Comparison of ENCODE assay signal across 8 cellular contexts in genomic region chr17:58352018-58352842, GRCh38. TPM values are rescaled to one million over a fixed set of nuclear protein-coding genes. Genes with fewer than 3 reads are reported as not detected.
DNase-seq lines count a peak whose midpoint lies in the region; ATAC-seq, FAIRE-seq and TF ChIP-seq lines count a peak whose summit lies in the region.

Gene SUPT4H1, minus strand, starts transcription at chr17:58352201. Its CDS starts 66 bp downstream, at chr17:58352135.

- H4K20me1 ChIP-seq in SU-DHL-6 (ENCODE audit: low read depth, low read length): no peaks in the 10 kb centered on the region

- H3K27ac Mint-ChIP-seq in activated naive CD8-positive, alpha-beta T cell treated with anti-CD3 and anti-CD28 coated beads, Interleukin-2, amount 50 U/mL, for 24 hours: peak within 1 kb of the TSS; percentile 97

- H3K4me3 Mint-ChIP-seq in activated naive CD8-positive, alpha-beta T cell treated with anti-CD3 and anti-CD28 coated beads, Interleukin-2, amount 50 U/mL, for 24 hours: peak within 1 kb of the TSS; percentile 98

- no peaks in the 10 kb centered on the region for H3K27me3 ChIP-seq in SU-DHL-6 (ENCODE audit: low read length)
- H3K27me3 ChIP-seq in pancreas: no peaks in the 10 kb centered on the region
- no peaks in the 10 kb centered on the region for H3K27me3 ChIP-seq in tibial artery

- H3K4me1 Mint-ChIP-seq in activated naive CD8-positive, alpha-beta T cell treated with anti-CD3 and anti-CD28 coated beads, Interleukin-2, amount 50 U/mL, for 24 hours: peaks cover 54% of the 10 kb centered on the region

- H3K9me3 ChIP-seq in SU-DHL-6 (ENCODE audit: insufficient read depth, low read length): no peaks in the 10 kb centered on the region
- no peaks in the 10 kb centered on the region for H3K9me3 ChIP-seq in pancreas
- no peaks in the 10 kb centered on the region for H3K9me3 ChIP-seq in tibial artery

- peak within 1 kb of the TSS; percentile 94 for H3K4me3 ChIP-seq in SU-DHL-6 (ENCODE audit: insufficient read depth, low read length, poor library complexity, severe bottlenecking)
- H3K4me3 ChIP-seq in pancreas: peak within 1 kb of the TSS; percentile 45 to 96 (median 74)
- H3K4me3 ChIP-seq in tibial artery: peak within 1 kb of the TSS; percentile 77 to 84

- FAIRE-seq in GM12891 (lab: Jason Lieb, UNC) (peak; percentile 92), pancreas (lab: Jason Lieb, UNC) (no peak)

- DNase-seq in GM12891 (ENCODE audit: insufficient read length, low spot score) (peak; percentile 88), NCI-H1105 treated with DMSO at 0.1 percent for 48 hours (lab: John Stamatoyannopoulos, UW) (peak; percentile 88), Right ventricle myocardium inferior (ENCODE audit: missing footprints) (peak; percentile 90), pancreas (peak; percentile 89 to 97 (median 95)), tibial artery (peak; percentile 79 to 93)
- DNase-seq in activated naive CD8-positive, alpha-beta T cell treated with anti-CD3 and anti-CD28 coated beads, Interleukin-2, amount 50 U/mL, for 24 hours: peak; percentile 92

- peaks cover 11% of the 10 kb centered on the region for H3F3A ChIP-seq in SU-DHL-6 (ENCODE audit: insufficient read depth)

- H3K4me2 ChIP-seq in SU-DHL-6 (ENCODE audit: low read depth, low read length, poor library complexity, severe bottlenecking): peak within 1 kb of the TSS; percentile 98

- H2AFZ ChIP-seq in SU-DHL-6 (ENCODE audit: low read depth, low read length, severe bottlenecking): peak within 1 kb of the TSS; percentile 46

- no peaks in the 10 kb centered on the region for H3K9me3 Mint-ChIP-seq in activated naive CD8-positive, alpha-beta T cell treated with anti-CD3 and anti-CD28 coated beads, Interleukin-2, amount 50 U/mL, for 24 hours

- ATAC-seq in HG02759 (IDR thresholded peaks at IDR 0.05; ENCODE audit: unreplicated experiment) (peak; percentile 94), Right ventricle myocardium inferior (peak; percentile 97), pancreas (peak; percentile 96 to 99 (median 98))
- ATAC-seq in activated naive CD8-positive, alpha-beta T cell treated with anti-CD3 and anti-CD28 coated beads, Interleukin-2, amount 50 U/mL, for 24 hours: peak; percentile 93

- intact Hi-C loops in Right ventricle myocardium inferior (cut with DNase I): loop anchor here (1.0 kb wide), 1 partner anchor 65 kb away; the partner anchor contains the start of gene RNF43
- intact Hi-C loops in pancreas (cut with DNase I): loop anchor here in 2 of 3 donors (10.0 kb wide), 1 partner anchor 63 kb away; the partner anchor contains the start of gene RNF43 (in 2 of the 2)
- intact Hi-C loops in tibial artery (cut with DNase I; ENCODE audit: low total_unique reads): loop anchor here (10.0 kb wide), 1 partner anchor 163 kb away; the partner anchor contains the start of gene MTMR4

- no peaks in the 10 kb centered on the region for H3K27me3 Mint-ChIP-seq in activated naive CD8-positive, alpha-beta T cell treated with anti-CD3 and anti-CD28 coated beads, Interleukin-2, amount 50 U/mL, for 24 hours

- no peaks in the 10 kb centered on the region for H3K9me2 ChIP-seq in SU-DHL-6 (replicated peaks; ENCODE audit: insufficient read depth, low read length)

- peaks cover 43% of the 10 kb centered on the region for H3K36me3 Mint-ChIP-seq in activated naive CD8-positive, alpha-beta T cell treated with anti-CD3 and anti-CD28 coated beads, Interleukin-2, amount 50 U/mL, for 24 hours (ENCODE audit: low read depth)

- peaks cover 6 to 10% (median 6%) of the 10 kb centered on the region in 3 donors for H3K4me1 ChIP-seq in pancreas
- H3K4me1 ChIP-seq in tibial artery: peaks cover 0 to 23% (median 13%) of the 10 kb centered on the region in 4 donors

- peak within 1 kb of the TSS; percentile 96 for H3K9ac ChIP-seq in SU-DHL-6 (ENCODE audit: low read length)

- peak within 1 kb of the TSS; percentile 87 for H3K27ac ChIP-seq in SU-DHL-6 (ENCODE audit: low read depth, low read length)
- H3K27ac ChIP-seq in pancreas: peak within 1 kb of the TSS; percentile 72 to 91 (median 82)
- H3K27ac ChIP-seq in tibial artery: peak within 1 kb of the TSS; percentile 94

- peak; percentile 94 for TF ChIP-seq POLR2A in GM12891 (IDR thresholded peaks at IDR 0.05; ENCODE audit: low read depth, low read length)

- peaks cover 16% of the 10 kb centered on the region; the same call in 1 of the 2 replicates for H3K36me3 ChIP-seq in SU-DHL-6 (ENCODE audit: low read length)
- H3K36me3 ChIP-seq in pancreas: peaks cover 0 to 27% (median 10%) of the 10 kb centered on the region in 3 donors
- H3K36me3 ChIP-seq in tibial artery: peaks cover 35 to 40% (median 36%) of the 10 kb centered on the region in 3 donors

- peaks cover 21% of the 10 kb centered on the region for H3K79me2 ChIP-seq in SU-DHL-6 (ENCODE audit: insufficient read depth, low read length)

- WGBS in pancreas, 2 donors: 0% methylated on average over 52 to 63 of the region's 63 CpGs

- TF ChIP-seq CTCF in SU-DHL-6 (IDR thresholded peaks at IDR 0.05; ENCODE audit: insufficient read depth, low read length, poor library complexity, severe bottlenecking) (no peak), pancreas (IDR thresholded peaks at IDR 0.05) (no peak), tibial artery (IDR thresholded peaks at IDR 0.05) (peak; percentile 5 to 25)

TF ChIP-seq in GM12891, 5 proteins besides CTCF, POLR2A, EP300 and RAD21:
- TF ChIP-seq SPI1 (IDR thresholded peaks at IDR 0.05; ENCODE audit: low read depth, low read length): peak; percentile 80
- peak; percentile 79; the same call in 1 of the 2 replicates for TF ChIP-seq POU2F2 (IDR thresholded peaks at IDR 0.05; ENCODE audit: low read depth, low read length)
- peak; percentile 79 for TF ChIP-seq POLR2AphosphoS5 (IDR thresholded peaks at IDR 0.05; ENCODE audit: low read depth, low read length)
- no peak for TF ChIP-seq PAX5 (IDR thresholded peaks at IDR 0.05; ENCODE audit: insufficient read depth, low read length, severe bottlenecking)
- peak; percentile 84 for TF ChIP-seq TAF1 (IDR thresholded peaks at IDR 0.05; ENCODE audit: low read depth, low read length)
TF ChIP-seq in GM12891: peak in this region for 4.

RNA-seq across cellular contexts. Expression of gene SUPT4H1, which starts in this region (rescaled TPM):
- polyA plus RNA-seq in GM12891 (2012; ENCODE audit: low read depth, missing spikeins): 122 TPM
- total RNA-seq in Right ventricle myocardium inferior: 58.2 TPM
- total RNA-seq in pancreas: 10 to 100 TPM; 14.1 to 43.7 (median 26.5) TPM
- polyA plus RNA-seq in pancreas: 10 to 100 TPM; 23.3 to 42.3 TPM

Comparison
In these comparisons a context has a peak if more than half of its experiments do, and no peak if none do; other contexts are left out.
1. Peak in every context shown above with its lines: DNase-seq, ATAC-seq, H3K4me3 ChIP-seq and H3K27ac ChIP-seq.
2. CTCF ChIP-seq: peak in tibial artery (2 of 2); none in SU-DHL-6 (single experiment) and pancreas (0 of 4).